Comparison of ENCODE assay signal across 8 cellular contexts in the genomic region with DNA sequence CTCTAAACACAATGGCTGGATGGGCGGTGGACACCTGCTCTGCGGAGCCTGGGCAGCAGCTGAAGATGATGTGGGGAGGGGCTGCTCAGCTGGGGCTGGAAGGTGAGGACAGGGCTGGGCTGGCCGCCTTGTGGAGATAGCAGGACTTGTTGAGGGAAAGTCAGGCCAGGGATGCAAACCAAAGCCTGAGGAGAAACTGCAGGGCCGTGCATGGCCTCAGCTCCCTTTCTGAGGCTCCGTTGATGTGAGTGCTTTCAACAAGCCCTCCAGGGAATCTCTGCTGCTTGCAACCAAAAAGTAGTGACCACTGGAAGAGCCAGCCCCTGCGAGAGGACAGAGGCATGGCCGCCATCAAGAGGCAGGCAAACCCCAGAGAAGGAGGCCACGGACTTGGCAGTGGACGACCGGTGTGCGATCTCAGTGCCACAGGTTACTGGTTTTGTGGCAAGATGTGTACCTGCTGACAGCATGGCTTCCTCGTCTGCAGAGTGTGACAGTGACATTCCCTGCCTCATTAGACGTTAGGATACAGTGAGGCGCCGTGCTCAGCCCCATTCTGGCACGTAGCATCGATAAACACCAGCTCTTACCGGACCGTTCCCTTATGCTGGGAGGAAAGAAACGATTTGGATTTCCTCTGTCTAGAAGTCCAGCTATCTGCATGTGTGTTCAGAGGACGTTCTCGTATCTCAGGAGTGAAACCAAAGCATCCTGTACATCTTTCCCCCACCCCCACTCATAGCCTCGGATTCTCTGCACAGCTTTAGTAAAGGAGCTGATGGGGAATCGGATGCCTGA. TPM values are rescaled to one million over a fixed set of nuclear protein-coding genes. Genes with fewer than 3 reads are reported as not detected.
DNase-seq lines count a peak whose midpoint lies in the region; ATAC-seq and TF ChIP-seq lines count a peak whose summit lies in the region.

No MANE protein-coding gene starts in this region.

- H3K4me3 Mint-ChIP-seq in H9 = peak overlapping the region in 1 of 2 experiments; percentile 75; a peak in 4 of 5 replicates

- H3K56ac ChIP-seq in H9 (ENCODE audit: insufficient read length, low read depth, low read length) = no peak overlapping the region

- H2BK5ac ChIP-seq in H9 (ENCODE audit: insufficient read length, low read length) = no peak overlapping the region

- H2AFZ ChIP-seq in H9 (ENCODE audit: low read length) = no peak overlapping the region

- H4K91ac ChIP-seq in H9 (ENCODE audit: insufficient read length, low read depth, low read length) = no peak overlapping the region

- peak overlapping the region; percentile 49 for H3K4me2 ChIP-seq in H9 (ENCODE audit: insufficient read depth, insufficient read length, low read length)

- no peak overlapping the region for H2BK20ac ChIP-seq in H9 (ENCODE audit: low read depth, low read length, poor library complexity, severe bottlenecking)

- no CpG with 5 or more reads among the region's 24 CpGs for WGBS in H9 (ENCODE audit: extremely low coverage, insufficient read length, low lambda C conversion rate)

- no peak overlapping the region for H4K8ac ChIP-seq in H9 (replicated peaks; ENCODE audit: insufficient read length, low read depth, low read length)

- no peaks in the 10 kb centered on the region for H3K36me3 ChIP-seq in gastrocnemius medialis

- no peak overlapping the region for H4K5ac ChIP-seq in H9 (ENCODE audit: insufficient read length, low read depth, low read length)

- no peak overlapping the region for H3K18ac ChIP-seq in H9 (ENCODE audit: insufficient read length, low read depth, low read length)

- H2BK120ac ChIP-seq in H9 (ENCODE audit: low read depth, low read length, poor library complexity, severe bottlenecking) = no peak overlapping the region

- no peak for TF ChIP-seq CTCF in H9 (conservative IDR thresholded peaks at IDR 0.05)
- no peak for TF ChIP-seq CTCF in fibroblast of mammary gland (conservative IDR thresholded peaks at IDR 0.05; ENCODE audit: control insufficient read depth, insufficient read depth, low read depth, low read length)
- TF ChIP-seq CTCF in gastrocnemius medialis (IDR thresholded peaks at IDR 0.05 in 4 of 5, conservative IDR thresholded peaks at IDR 0.05 in 1 of 5) = no peak

- H3K23ac ChIP-seq in H9 (ENCODE audit: insufficient read length, low read depth, low read length) = no peak overlapping the region

- peaks cover 20 to 23% of the 10 kb centered on the region in 2 experiments for H3K4me1 Mint-ChIP-seq in H9

- no peak overlapping the region for H3K9ac ChIP-seq in H9 (ENCODE audit: extremely low read depth, insufficient read length, low read length)

- no peak overlapping the region for H3T11ph ChIP-seq in H9 (ENCODE audit: low read length)

- H2BK15ac ChIP-seq in H9 (ENCODE audit: low read depth, low read length) = 0 out of 2 replicates have a peak overlapping the region, but pooled peaks have one; percentile 29

- DNase-seq in H9 (peak; percentile 43), SK-N-DZ (ENCODE audit: low spot score) (peak; percentile 21), fibroblast of mammary gland (ENCODE audit: low read depth) (no peak), gastrocnemius medialis (no peak), NCI-H2029 treated with DMSO at 0.1 percent for 48 hours (lab: John Stamatoyannopoulos, UW) (no peak)
- no peak for DNase-seq in activated CD4-positive, alpha-beta T cell treated with anti-CD3 and anti-CD28 coated beads for 1 hour

- H2AK5ac ChIP-seq in H9 (ENCODE audit: insufficient read length, low read length) = no peak overlapping the region

- in situ Hi-C loops in gastrocnemius medialis (cut with MboI; ENCODE audit: low sequenced_read_pairs in 4 of 4) = no loop called here

- no peaks in the 10 kb centered on the region for H3K4me1 ChIP-seq in H9 (ENCODE audit: insufficient read depth, low read length)
- H3K4me1 ChIP-seq in gastrocnemius medialis = peaks cover 0 to 18% of the 10 kb centered on the region in 2 donors

- H3K9me3 ChIP-seq in H9 (ENCODE audit: control insufficient read depth, low read depth, low read length) = no peaks in the 10 kb centered on the region
- no peaks in the 10 kb centered on the region for H3K9me3 ChIP-seq in gastrocnemius medialis

- H3K9me3 Mint-ChIP-seq in H9 = no peaks in the 10 kb centered on the region; a peak in 1 of 5 replicates

- H3K27me3 ChIP-seq in H9 (ENCODE audit: insufficient read depth, low read length) = peaks cover 3% of the 10 kb centered on the region; the same call in 1 of the 2 replicates
- H3K27me3 ChIP-seq in gastrocnemius medialis = no peaks in the 10 kb centered on the region

- H3K23me2 ChIP-seq in H9 (ENCODE audit: insufficient read length, low read depth, low read length, poor library complexity, severe bottlenecking) = peaks cover 4% of the 10 kb centered on the region

- H3K36me3 Mint-ChIP-seq in H9 (ENCODE audit: insufficient read depth in 1 of 3, low read depth in 3 of 3) = no peaks in the 10 kb centered on the region

- no peak for TF ChIP-seq POLR2A in gastrocnemius medialis (IDR thresholded peaks at IDR 0.05)

- H3K79me2 ChIP-seq in H9 (ENCODE audit: insufficient read depth, low read length) = no peaks in the 10 kb centered on the region

- no peak overlapping the region for H3K27ac Mint-ChIP-seq in H9

- H3K79me1 ChIP-seq in H9 (ENCODE audit: insufficient read depth, low read depth, low read length, poor library complexity, severe bottlenecking) = no peaks in the 10 kb centered on the region

- intact Hi-C loops in gastrocnemius medialis (cut with DNase I; ENCODE audit: low total_unique reads) = no loop called here

- no peak overlapping the region for H3K4ac ChIP-seq in H9 (ENCODE audit: low read depth, low read length)

- H2BK12ac ChIP-seq in H9 (ENCODE audit: insufficient read length, low read depth, low read length) = no peak overlapping the region

- H3K27me3 Mint-ChIP-seq in H9 (ENCODE audit: low read depth) = peaks cover 42% of the 10 kb centered on the region

- no peaks in the 10 kb centered on the region for H4K20me1 ChIP-seq in H9 (ENCODE audit: control insufficient read depth, insufficient read depth, insufficient read length)

- H3K4me3 ChIP-seq in fibroblast of mammary gland (ENCODE audit: control insufficient read depth, low read depth, low read length) (peak overlapping the region; percentile 59), gastrocnemius medialis (peak overlapping the region; percentile 49 to 75 (median 54))

- H3K27ac ChIP-seq in H9 (ENCODE audit: insufficient read length, low read depth, low read length) (no peak overlapping the region), gastrocnemius medialis (peak overlapping the region in 1 of 4 donors; percentile 8)

- no peak overlapping the region; the same call in 1 of the 2 replicates for H3K14ac ChIP-seq in H9 (ENCODE audit: insufficient read depth, low read length)

- ATAC-seq in gastrocnemius medialis (no peak), GM21367 (IDR thresholded peaks at IDR 0.05; ENCODE audit: unreplicated experiment) (no peak), HG03097 (IDR thresholded peaks at IDR 0.05; ENCODE audit: low FRiP score, unreplicated experiment) (no peak)

RNA-seq across cellular contexts. Expression of gene ERMARD, which starts 37.9 kb away (rescaled TPM):
- total RNA-seq in H9 (2021) = 11.7 and 13.6 TPM in 2 replicates
- 19.6 and 35.9 TPM in 2 replicates for polyA plus RNA-seq in SK-N-DZ (2014; cell fraction: cytosol; rRNA removed)
- polyA plus RNA-seq in SK-N-DZ (2014; cell fraction: nucleus; rRNA removed) = 56.0 and 67.8 TPM in 2 replicates
- 10 to 100 TPM in 2 of 4 donors, 1 to 10 TPM in 2; 9.0 to 18.9 (median 11.2) TPM for total RNA-seq in gastrocnemius medialis

RNA-seq across cellular contexts. Expression of gene DYNLT2, which starts 38.0 kb away (rescaled TPM):
- total RNA-seq in H9 (2021) (1.3 and 1.8 TPM in 2 replicates), gastrocnemius medialis (1 to 10 TPM in 1 of 4 donors, under 1 TPM in 3; 0.23 to 1.1 (median 0.46) TPM)
- 6.1 and 7.2 TPM in 2 replicates for polyA plus RNA-seq in SK-N-DZ (2014; cell fraction: cytosol; rRNA removed)
- polyA plus RNA-seq in SK-N-DZ (2014; cell fraction: nucleus; rRNA removed) = 7.0 and 9.2 TPM in 2 replicates

Comparison
In these comparisons a context has a peak if more than half of its experiments do, and no peak if none do; other contexts are left out.
1. DNase-seq: peak in H9 (single experiment) and SK-N-DZ (single experiment); none in fibroblast of mammary gland (single experiment), gastrocnemius medialis (0 of 2), NCI-H2029 treated with DMSO at 0.1 percent for 48 hours (single experiment) and activated CD4-positive, alpha-beta T cell treated with anti-CD3 and anti-CD28 coated beads for 1 hour (single experiment).